Comparison of ENCODE assay signal across 2 cellular contexts in genomic region chr17:81621494-81622230, GRCh38.
TF ChIP-seq lines count a peak whose summit lies in the region.

No MANE protein-coding gene starts in this region.

TF ChIP-seq in SK-N-SH, 30 proteins besides CTCF, POLR2A, EP300 and RAD21:
- peak; percentile 65 for TF ChIP-seq MXI1 (IDR thresholded peaks at IDR 0.05; ENCODE audit: low read depth, low read length)
- TF ChIP-seq FOSL2 (IDR thresholded peaks at IDR 0.05; ENCODE audit: borderline replicate concordance, low read depth) = no peak
- TF ChIP-seq MAX (IDR thresholded peaks at IDR 0.05; ENCODE audit: low read depth) = no peak
- no peak for TF ChIP-seq TAF1 (IDR thresholded peaks at IDR 0.05; ENCODE audit: borderline replicate concordance, low read depth, low read length)
- no peak for TF ChIP-seq POLR2AphosphoS5 (IDR thresholded peaks at IDR 0.05; ENCODE audit: low read depth, low read length)
- TF ChIP-seq RXRA (IDR thresholded peaks at IDR 0.05; ENCODE audit: borderline replicate concordance, low read depth) = no peak
- no peak for TF ChIP-seq PBX3 (IDR thresholded peaks at IDR 0.05)
TF ChIP-seq in SK-N-SH: peak in this region for 1.

TF ChIP-seq in endothelial cell of umbilical vein, 7 proteins besides CTCF, POLR2A, EP300 and RAD21:
- TF ChIP-seq FOS (IDR thresholded peaks at IDR 0.05; ENCODE audit: borderline replicate concordance, insufficient read depth, low read length) (no peak), MYC (IDR thresholded peaks at IDR 0.05; ENCODE audit: low read depth, low read length) (no peak), EZH2 (IDR thresholded peaks at IDR 0.05; ENCODE audit: borderline replicate concordance, low read depth, low read length, severe bottlenecking) (no peak), MAX (IDR thresholded peaks at IDR 0.05; ENCODE audit: insufficient read depth, insufficient read length) (no peak), JUN (IDR thresholded peaks at IDR 0.05; ENCODE audit: borderline replicate concordance, insufficient read depth, insufficient read length, low read depth) (no peak), POLR2AphosphoS5 (IDR thresholded peaks at IDR 0.05; ENCODE audit: insufficient read depth, low read depth, low read length) (no peak), GATA2 (IDR thresholded peaks at IDR 0.05; ENCODE audit: insufficient read depth, insufficient read length, low read depth, low read length) (no peak)
TF ChIP-seq in endothelial cell of umbilical vein: peak in this region for 0.
